11 cellular contexts compared by ENCODE assay signal in genomic region chr2:233384017-233384416, GRCh38. TPM values are rescaled to one million over a fixed set of nuclear protein-coding genes. Genes with fewer than 3 reads are reported as not detected.
DNase-seq lines count a peak whose midpoint lies in the region; TF ChIP-seq lines count a peak whose summit lies in the region.
"Had no signal": no experiment of that assay in that cellular context is flagged by ENCODE, and none has a peak within 500 bp of the region (broad histone marks: within the 10 kb centered on the region; RNA-seq: fewer than 3 reads in every experiment).

No MANE protein-coding gene starts in this region.

- H3K27ac ChIP-seq in AG04450 (ENCODE audit: low read depth, low read length): no peak overlapping the region
- no peak overlapping the region for H3K27ac ChIP-seq in vagina

- no peaks in the 10 kb centered on the region for H3K9me3 Mint-ChIP-seq in immature natural killer cell

- H3K9me3 ChIP-seq in AG04450 (ENCODE audit: control insufficient read depth, insufficient read depth, low read length) (no peaks in the 10 kb centered on the region), vagina (no peaks in the 10 kb centered on the region)
- H3K9me3 ChIP-seq: right atrium auricular region had no signal

- intact Hi-C loops in vagina (cut with DNase I): no loop called here

- H3K36me3 ChIP-seq in vagina: no peaks in the 10 kb centered on the region
- H3K36me3 ChIP-seq: right atrium auricular region had no signal

- peaks cover 0 to 10% (median 4%) of the 10 kb centered on the region in 3 donors for H3K36me3 Mint-ChIP-seq in immature natural killer cell

- H3K27ac Mint-ChIP-seq in immature natural killer cell: peak overlapping the region; percentile 91 to 97 (median 94)

- peaks cover 40% of the 10 kb centered on the region for H3K4me1 ChIP-seq in vagina

- no peak for TF ChIP-seq POLR2A in vagina (IDR thresholded peaks at IDR 0.05)

- POLR2A ChIA-PET in AG04450 (lab: Yijun Ruan, JAX): no interaction called here

- TF ChIP-seq CTCF in AG04450 (IDR thresholded peaks at IDR 0.05; ENCODE audit: low read depth, low read length) (0 out of 2 replicates have a peak, but pooled peaks have one; percentile 5), vagina (IDR thresholded peaks at IDR 0.05) (no peak)

- H3K4me1 Mint-ChIP-seq in immature natural killer cell: peaks cover 97 to 98% of the 10 kb centered on the region in 2 donors

- DNase-seq in AG04450 (ENCODE audit: low read depth, low spot score): no peak
- DNase-seq in ELF-1 (ENCODE audit: low read depth, low spot score): peak; percentile 49
- peak; percentile 10 for DNase-seq in SK-N-DZ (ENCODE audit: low spot score)
- no peak for DNase-seq in immature natural killer cell
- DNase-seq in NCI-H146 (lab: John Stamatoyannopoulos, UW): no peak
- no peak for DNase-seq in stimulated activated naive CD4-positive, alpha-beta T cell treated with Interleukin-2 at 50 U/mL for 16 hours (lab: John Stamatoyannopoulos, UW)
- DNase-seq in activated T-cell treated with anti-CD3 and anti-CD28 coated beads, Interleukin-2, amount 50 U/mL, for 1 hour: no peak
- DNase-seq in vagina (ENCODE audit: extremely low spot score in 2 of 2): no peak
- DNase-seq: central memory CD4-positive, alpha-beta T cell; NCI-H510A had no signal

- H3K27me3 ChIP-seq in AG04450 (ENCODE audit: control insufficient read depth, insufficient read depth, low read length): no peaks in the 10 kb centered on the region
- no peaks in the 10 kb centered on the region for H3K27me3 ChIP-seq in vagina
- H3K27me3 ChIP-seq: right atrium auricular region had no signal

- CTCF ChIA-PET in AG04450 (lab: Charles Lee): interaction anchor here (2.3 kb wide), 1 partner anchor 60 kb away, joined by 5 read pairs; no protein-coding TSS in a partner anchor

- peak overlapping the region; percentile 79 to 95 (median 82) for H3K4me3 Mint-ChIP-seq in immature natural killer cell

- H3K4me3 ChIP-seq in AG04450 (ENCODE audit: low read depth, low read length): no peak overlapping the region
- no peak overlapping the region for H3K4me3 ChIP-seq in vagina
- H3K4me3 ChIP-seq: right atrium auricular region had no signal

- H3K27me3 Mint-ChIP-seq in immature natural killer cell (ENCODE audit: low read depth in 3 of 3): peaks cover 0 to 11% (median 5%) of the 10 kb centered on the region in 3 donors

RNA-seq across cellular contexts. Expression of gene DGKD, which starts 29.7 kb away (rescaled TPM):
- 9.1 and 10.8 TPM in 2 replicates for polyA plus RNA-seq in AG04450 (2011; rRNA removed)
- 25.9 and 34.3 TPM in 2 replicates for polyA minus RNA-seq in AG04450 (2011; rRNA and poly(A)+ RNA removed)
- 15.9 and 21.3 TPM in 2 replicates for polyA plus RNA-seq in SK-N-DZ (2014; cell fraction: cytosol; rRNA removed)
- 45.7 and 52.6 TPM in 2 replicates for polyA plus RNA-seq in SK-N-DZ (2014; cell fraction: nucleus; rRNA removed)
- polyA plus RNA-seq in immature natural killer cell: 10 to 100 TPM; 15.9 to 60.6 (median 21.3) TPM
- total RNA-seq in vagina: 13.3 TPM

Comparison
In these comparisons a context has a peak if more than half of its experiments do, and no peak if none do; other contexts are left out.
1. DNase-seq: peak in ELF-1 (single experiment) and SK-N-DZ (single experiment); none in AG04450 (single experiment), immature natural killer cell (0 of 3), NCI-H146 (single experiment), stimulated activated naive CD4-positive, alpha-beta T cell treated with Interleukin-2 at 50 U/mL for 16 hours (single experiment), activated T-cell treated with anti-CD3 and anti-CD28 coated beads, Interleukin-2, amount 50 U/mL, for 1 hour (single experiment) and vagina (0 of 2).